In the genomic region with DNA sequence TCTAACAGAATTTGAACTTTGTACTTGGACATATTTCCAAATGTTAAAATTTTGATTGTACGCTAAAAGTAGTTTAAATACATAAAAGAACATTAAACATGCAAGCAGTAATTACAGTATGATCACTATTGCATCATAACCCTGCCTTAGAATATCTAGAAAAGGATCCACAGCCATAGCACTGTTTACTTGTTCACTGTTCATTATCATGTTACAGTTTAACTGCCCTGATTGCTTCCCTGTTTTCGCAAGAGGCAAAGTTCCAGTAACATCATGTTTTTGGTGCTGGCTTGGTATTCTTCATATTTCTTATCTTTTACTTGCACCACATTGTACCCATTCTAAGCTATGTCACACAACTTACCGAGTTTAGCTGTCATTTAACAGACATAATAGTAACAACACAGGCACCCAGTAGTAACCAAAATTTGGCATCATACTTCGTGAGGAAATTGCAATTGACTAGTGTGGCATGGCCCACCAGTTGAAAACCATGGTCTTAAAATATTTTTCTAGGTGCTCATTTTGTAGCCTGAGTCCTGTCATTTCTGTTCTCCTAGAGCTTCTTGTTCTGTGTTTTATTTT, we compare ENCODE assay signal across 1 cellular context.
A peak's percentile ranks its signal among the peaks of the same experiment; 100 is the strongest.
TF ChIP-seq lines count a peak whose summit lies in the region.

No MANE protein-coding gene starts in this region.

TF ChIP-seq in HepG2, 621 proteins besides CTCF, POLR2A, EP300 and RAD21 (continued from another document and continues in another):
- TF ChIP-seq ZBTB43 (CRISPR knock-in tag; conservative IDR thresholded peaks at IDR 0.05) (0 out of 2 replicates have a peak, but pooled peaks have one; percentile 47), MXD4 (CRISPR knock-in tag; IDR thresholded peaks at IDR 0.05) (no peak), ZNF776 (CRISPR knock-in tag; IDR thresholded peaks at IDR 0.05) (no peak), SIX1 (CRISPR knock-in tag; IDR thresholded peaks at IDR 0.05; ENCODE audit: borderline replicate concordance) (peak; percentile 91; the same call in 1 of the 2 replicates), ZBTB34 (CRISPR knock-in tag; IDR thresholded peaks at IDR 0.05) (peak; percentile 61; the same call in 1 of the 2 replicates), SMAD3 (CRISPR knock-in tag; IDR thresholded peaks at IDR 0.05) (0 out of 2 replicates have a peak, but pooled peaks have one; percentile 45), NFYB (CRISPR knock-in tag; IDR thresholded peaks at IDR 0.05) (no peak), CREB1 (IDR thresholded peaks at IDR 0.05) (no peak), CREB1 (CRISPR knock-in tag; IDR thresholded peaks at IDR 0.05) (peak; percentile 56), TARDBP (CRISPR knock-in tag; IDR thresholded peaks at IDR 0.05) (peak; percentile 68; the same call in 1 of the 2 replicates), ZNF317 (CRISPR knock-in tag; IDR thresholded peaks at IDR 0.05) (0 out of 2 replicates have a peak, but pooled peaks have one; percentile 60), ZNF615 (CRISPR knock-in tag; IDR thresholded peaks at IDR 0.05; ENCODE audit: borderline replicate concordance) (no peak), POGZ (CRISPR knock-in tag; IDR thresholded peaks at IDR 0.05) (peak; percentile 57; the same call in 1 of the 2 replicates), ZNF354B (CRISPR knock-in tag; IDR thresholded peaks at IDR 0.05) (no peak), ZMYM3 (CRISPR knock-in tag; IDR thresholded peaks at IDR 0.05) (peak; percentile 68), CREM (IDR thresholded peaks at IDR 0.05) (peak; percentile 56; the same call in 1 of the 2 replicates), CREM (CRISPR knock-in tag; IDR thresholded peaks at IDR 0.05) (no peak), STAT6 (CRISPR knock-in tag; IDR thresholded peaks at IDR 0.05; ENCODE audit: borderline replicate concordance) (peak; percentile 70; the same call in 1 of the 2 replicates), ZFP41 (CRISPR knock-in tag; IDR thresholded peaks at IDR 0.05; ENCODE audit: borderline replicate concordance) (no peak), ATF7-NPFF (CRISPR knock-in tag; IDR thresholded peaks at IDR 0.05; ENCODE audit: low read depth) (no peak), ZNF782 (CRISPR knock-in tag; IDR thresholded peaks at IDR 0.05; ENCODE audit: borderline replicate concordance) (no peak), FOXP1 (IDR thresholded peaks at IDR 0.05) (no peak), FOXP1 (CRISPR knock-in tag; IDR thresholded peaks at IDR 0.05) (peak; percentile 88), SRSF1 (optimal IDR thresholded peaks at IDR 0.05; ENCODE audit: low read depth, low read length) (no peak), KAT8 (CRISPR knock-in tag; IDR thresholded peaks at IDR 0.05) (peak; percentile 69; the same call in 1 of the 2 replicates), DPF2 (CRISPR knock-in tag; IDR thresholded peaks at IDR 0.05; ENCODE audit: borderline replicate concordance, low read depth) (peak; percentile 70; the same call in 1 of the 2 replicates), ZBED4 (CRISPR knock-in tag; IDR thresholded peaks at IDR 0.05; ENCODE audit: borderline replicate concordance) (no peak), SMARCC2 (IDR thresholded peaks at IDR 0.05) (no peak), ZNF431 (CRISPR knock-in tag; IDR thresholded peaks at IDR 0.05; ENCODE audit: borderline replicate concordance, low read depth) (no peak), ZNF3 (CRISPR knock-in tag; IDR thresholded peaks at IDR 0.05) (no peak; the same call in 1 of the 2 replicates), ERF (CRISPR knock-in tag; IDR thresholded peaks at IDR 0.05) (no peak), MIXL1 (CRISPR knock-in tag; IDR thresholded peaks at IDR 0.05) (peak; percentile 96), ZSCAN22 (CRISPR knock-in tag; IDR thresholded peaks at IDR 0.05) (no peak), BCL6 (CRISPR knock-in tag; IDR thresholded peaks at IDR 0.05) (peak; percentile 72), LRRFIP1 (CRISPR knock-in tag; conservative IDR thresholded peaks at IDR 0.05) (no peak), THAP9 (CRISPR knock-in tag; IDR thresholded peaks at IDR 0.05; ENCODE audit: borderline replicate concordance) (no peak), ELF1 (CRISPR knock-in tag; IDR thresholded peaks at IDR 0.05) (peak; percentile 34; the same call in 1 of the 2 replicates), PAF1 (CRISPR knock-in tag; IDR thresholded peaks at IDR 0.05) (no peak), SNAI1 (CRISPR knock-in tag; IDR thresholded peaks at IDR 0.05; ENCODE audit: borderline replicate concordance) (no peak), ZSCAN9 (CRISPR knock-in tag; IDR thresholded peaks at IDR 0.05; ENCODE audit: borderline replicate concordance) (peak; percentile 49; the same call in 1 of the 2 replicates), ZNF136 (CRISPR knock-in tag; IDR thresholded peaks at IDR 0.05; ENCODE audit: low read depth) (no peak), ZNF614 (CRISPR knock-in tag; IDR thresholded peaks at IDR 0.05; ENCODE audit: borderline replicate concordance) (peak; percentile 55; the same call in 1 of the 2 replicates), PREB (CRISPR knock-in tag; IDR thresholded peaks at IDR 0.05) (no peak), KLF6 (CRISPR knock-in tag; IDR thresholded peaks at IDR 0.05) (no peak), ZNF543 (CRISPR knock-in tag; IDR thresholded peaks at IDR 0.05) (no peak), PHB2 (IDR thresholded peaks at IDR 0.05; ENCODE audit: partially characterized antibody) (no peak)
- TF ChIP-seq, protein P1, sequence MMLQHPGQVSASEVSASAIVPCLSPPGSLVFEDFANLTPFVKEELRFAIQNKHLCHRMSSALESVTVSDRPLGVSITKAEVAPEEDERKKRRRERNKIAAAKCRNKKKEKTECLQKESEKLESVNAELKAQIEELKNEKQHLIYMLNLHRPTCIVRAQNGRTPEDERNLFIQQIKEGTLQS (CRISPR knock-in tag; IDR thresholded peaks at IDR 0.05) = peak; percentile 26; the same call in 1 of the 2 replicates
